23 cellular contexts compared by ENCODE assay signal in the genomic region with DNA sequence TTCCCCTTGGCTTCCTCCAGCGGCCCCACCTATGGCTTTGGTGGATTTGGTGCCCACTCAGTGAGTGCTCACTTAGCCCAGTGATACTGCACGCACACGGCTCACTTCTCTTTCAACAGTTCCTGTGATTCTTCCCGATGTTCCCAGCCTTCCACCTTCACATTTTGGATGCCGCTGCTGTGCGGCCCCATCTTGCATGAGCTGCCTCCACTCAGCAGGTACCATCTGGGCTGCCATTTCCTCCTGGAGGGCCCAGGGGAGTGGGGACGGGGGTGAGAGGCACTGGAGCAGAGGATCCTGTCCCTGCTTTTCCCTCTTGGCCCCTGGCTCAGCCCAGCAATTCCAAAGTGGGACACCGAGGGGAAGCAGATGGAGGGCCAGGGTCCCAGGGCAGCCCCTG.
DNase-seq lines count a peak whose midpoint lies in the region; ATAC-seq and TF ChIP-seq lines count a peak whose summit lies in the region.
"Had no signal": no experiment of that assay in that cellular context is flagged by ENCODE, and none has a peak within 500 bp of the region (broad histone marks: within the 10 kb centered on the region; RNA-seq: fewer than 3 reads in every experiment).

No MANE protein-coding gene starts in this region.

- H3K4me2 ChIP-seq in neuronal stem cell (ENCODE audit: insufficient read depth, low read length, poor library complexity, severe bottlenecking) = no peak overlapping the region
- H3K4me2 ChIP-seq: A549; BLaER1 treated with 17β-estradiol and CSF1 and Interleukin-3, amounts not matched to agents 10 nM and 100 nM had no signal

- H3K27me3 Mint-ChIP-seq in activated CD8-positive, alpha-beta memory T cell treated with anti-CD3 and anti-CD28 coated beads, Interleukin-2, amount 10 ng/mL, durations not matched to agents 7 days and 5 days = peaks cover 8% of the 10 kb centered on the region
- H3K27me3 Mint-ChIP-seq in chondrocyte (ENCODE audit: low read depth) = peaks cover 8% of the 10 kb centered on the region
- H3K27me3 Mint-ChIP-seq: CD4-positive, alpha-beta T cell had no signal

- H2AK5ac ChIP-seq in neuronal stem cell (ENCODE audit: low read depth, low read length) = no peak overlapping the region

- H3K9ac ChIP-seq in neuronal stem cell (ENCODE audit: low read depth, low read length, poor library complexity) = no peak overlapping the region
- H3K9ac ChIP-seq: BLaER1 treated with 17β-estradiol and CSF1 and Interleukin-3, amounts not matched to agents 10 nM and 100 nM had no signal

- H3K4me3 ChIP-seq in neuronal stem cell (ENCODE audit: low read length in 2 of 2) (no peak overlapping the region), spleen (no peak overlapping the region), lower lobe of right lung (no peak overlapping the region)
- H3K4me3 ChIP-seq: A549; BLaER1 treated with 17β-estradiol and CSF1 and Interleukin-3, amounts not matched to agents 10 nM and 100 nM had no signal

- no peaks in the 10 kb centered on the region for H3K79me1 ChIP-seq in neuronal stem cell (ENCODE audit: low read depth, low read length)

- H3K14ac ChIP-seq in neuronal stem cell (ENCODE audit: low read length) = no peak overlapping the region

- H3K23ac ChIP-seq in neuronal stem cell (ENCODE audit: low read depth, low read length, poor library complexity) = no peak overlapping the region

- H3K4me1 ChIP-seq in neuronal stem cell (ENCODE audit: control insufficient read depth in 2 of 2, insufficient read depth in 1 of 2, low read depth in 1 of 2, low read length in 2 of 2) (no peaks in the 10 kb centered on the region), spleen (peaks cover 0 to under 1% (median 0%) of the 10 kb centered on the region in 6 donors), lower lobe of right lung (no peaks in the 10 kb centered on the region)
- H3K4me1 ChIP-seq: A549, BE2C had no signal

- no peak overlapping the region for H2AFZ ChIP-seq in neuronal stem cell (ENCODE audit: low read length)

- no peaks in the 10 kb centered on the region for H3K4me1 Mint-ChIP-seq in activated CD8-positive, alpha-beta memory T cell treated with anti-CD3 and anti-CD28 coated beads, Interleukin-2, amount 10 ng/mL, durations not matched to agents 7 days and 5 days
- H3K4me1 Mint-ChIP-seq in chondrocyte (ENCODE audit: low read depth) = no peaks in the 10 kb centered on the region
- H3K4me1 Mint-ChIP-seq: CD8-positive, alpha-beta memory T cell had no signal

- H2BK12ac ChIP-seq in neuronal stem cell (ENCODE audit: low read length) = no peak overlapping the region

- no peak overlapping the region for H2BK120ac ChIP-seq in neuronal stem cell (ENCODE audit: low read depth, low read length)

- no peak overlapping the region for H2BK5ac ChIP-seq in neuronal stem cell (ENCODE audit: low read length)

- no CpG with 5 or more reads among the region's 8 CpGs for WGBS in neuronal stem cell (ENCODE audit: extremely low coverage in 2 of 2, insufficient read length in 2 of 2, insufficient replicate concordance in 1 of 2), 2 donors
- WGBS in spleen, 5 donors = 86 to 94% (median 90%) methylated on average over 8 of the region's 8 CpGs

- DNase-seq in activated CD8-positive, alpha-beta memory T cell treated with anti-CD3 and anti-CD28 coated beads for 24 hours = peak; percentile 28
- no peak for DNase-seq in activated CD8-positive, alpha-beta memory T cell treated with anti-CD3 and anti-CD28 coated beads, Interleukin-2, amount 10 ng/mL, durations not matched to agents 7 days and 5 days
- DNase-seq in islet precursor cell = peak; percentile 33
- no peak for DNase-seq in neuronal stem cell (ENCODE audit: low spot score)
- peak; percentile 63 for DNase-seq in spleen
- no peak for DNase-seq in chondrocyte (ENCODE audit: low spot score)
- no peak for DNase-seq in lower lobe of right lung
- DNase-seq: 8988T; ACHN; AML-193; BE2C; CD4-positive, alpha-beta T cell; CD8-positive, alpha-beta memory T cell; DMS 273 treated with DMSO at 0.1 percent for 48 hours; DMS79 treated with DMSO at 0.1 percent for 48 hours; GF-D8; GOT3; H7; HCEC 1CT had no signal

- H3K27ac ChIP-seq in neuronal stem cell (replicated peaks; ENCODE audit: low read length) (no peak overlapping the region), spleen (no peak overlapping the region), lower lobe of right lung (no peak overlapping the region)
- H3K27ac ChIP-seq: A549; BLaER1 treated with 17β-estradiol and CSF1 and Interleukin-3, amounts not matched to agents 10 nM and 100 nM had no signal

- no peak overlapping the region for H4K91ac ChIP-seq in neuronal stem cell (ENCODE audit: low read depth, low read length, poor library complexity)

- no peak overlapping the region for H2BK15ac ChIP-seq in neuronal stem cell (ENCODE audit: low read length)

- H3K36me3 Mint-ChIP-seq in activated CD8-positive, alpha-beta memory T cell treated with anti-CD3 and anti-CD28 coated beads, Interleukin-2, amount 10 ng/mL, durations not matched to agents 7 days and 5 days = no peaks in the 10 kb centered on the region
- no peaks in the 10 kb centered on the region for H3K36me3 Mint-ChIP-seq in chondrocyte (ENCODE audit: low read depth)
- H3K36me3 Mint-ChIP-seq: CD14-positive monocyte; CD8-positive, alpha-beta memory T cell had no signal

- H3K36me3 ChIP-seq in neuronal stem cell (replicated peaks in 1 of 2; ENCODE audit: control insufficient read depth in 2 of 2, insufficient read depth in 2 of 2, low read length in 2 of 2) (no peaks in the 10 kb centered on the region), spleen (no peaks in the 10 kb centered on the region), lower lobe of right lung (no peaks in the 10 kb centered on the region)
- H3K36me3 ChIP-seq: BE2C; BLaER1 treated with 17β-estradiol and CSF1 and Interleukin-3, amounts not matched to agents 10 nM and 100 nM had no signal

- no peak overlapping the region for H3K27ac Mint-ChIP-seq in activated CD8-positive, alpha-beta memory T cell treated with anti-CD3 and anti-CD28 coated beads, Interleukin-2, amount 10 ng/mL, durations not matched to agents 7 days and 5 days
- H3K27ac Mint-ChIP-seq in chondrocyte (ENCODE audit: unreplicated experiment) = no peak overlapping the region
- H3K27ac Mint-ChIP-seq: CD14-positive monocyte; CD4-positive, alpha-beta T cell; CD8-positive, alpha-beta memory T cell had no signal

- CTCF ChIA-PET in activated CD8-positive, alpha-beta memory T cell treated with anti-CD3 and anti-CD28 coated beads, Interleukin-2, amount 10 ng/mL, durations not matched to agents 7 days and 5 days (lab: Charles Lee) = no interaction called here

- ATAC-seq in activated CD8-positive, alpha-beta memory T cell treated with anti-CD3 and anti-CD28 coated beads, Interleukin-2, amount 10 ng/mL, durations not matched to agents 7 days and 5 days = no peak
- ATAC-seq in HG02870 (IDR thresholded peaks at IDR 0.05; ENCODE audit: unreplicated experiment) (no peak), lower lobe of right lung (no peak)
- ATAC-seq: A549 had no signal

- TF ChIP-seq POLR2A in spleen (IDR thresholded peaks at IDR 0.05) = no peak

- H3K9me3 ChIP-seq in neuronal stem cell (replicated peaks in 1 of 2; ENCODE audit: control insufficient read depth in 2 of 2, insufficient read depth in 1 of 2, low read depth in 1 of 2, low read length in 2 of 2) (no peaks in the 10 kb centered on the region), spleen (no peaks in the 10 kb centered on the region), lower lobe of right lung (no peaks in the 10 kb centered on the region)
- H3K9me3 ChIP-seq: A549, BE2C had no signal

- no peaks in the 10 kb centered on the region for H3K9me3 Mint-ChIP-seq in activated CD8-positive, alpha-beta memory T cell treated with anti-CD3 and anti-CD28 coated beads, Interleukin-2, amount 10 ng/mL, durations not matched to agents 7 days and 5 days (ENCODE audit: low read depth)
- H3K9me3 Mint-ChIP-seq in chondrocyte (ENCODE audit: low read depth) = peaks cover 3% of the 10 kb centered on the region
- H3K9me3 Mint-ChIP-seq: CD4-positive, alpha-beta T cell; CD8-positive, alpha-beta memory T cell had no signal

- no peak overlapping the region for H4K8ac ChIP-seq in neuronal stem cell (ENCODE audit: low read depth, low read length)

- TF ChIP-seq CTCF in spleen (IDR thresholded peaks at IDR 0.05 in 8 of 11, conservative IDR thresholded peaks at IDR 0.05 in 3 of 11) = no peak
- TF ChIP-seq CTCF in chondrocyte (IDR thresholded peaks at IDR 0.05) = no peak
- no peak for TF ChIP-seq CTCF in lower lobe of right lung (IDR thresholded peaks at IDR 0.05)

- H3K4ac ChIP-seq in neuronal stem cell (ENCODE audit: low read length) = no peak overlapping the region

- no peak overlapping the region for H3K4me3 Mint-ChIP-seq in activated CD8-positive, alpha-beta memory T cell treated with anti-CD3 and anti-CD28 coated beads, Interleukin-2, amount 10 ng/mL, durations not matched to agents 7 days and 5 days
- no peak overlapping the region for H3K4me3 Mint-ChIP-seq in chondrocyte (ENCODE audit: unreplicated experiment)
- H3K4me3 Mint-ChIP-seq: CD14-positive monocyte; CD4-positive, alpha-beta T cell; CD8-positive, alpha-beta memory T cell had no signal

- H3K27me3 ChIP-seq in neuronal stem cell (ENCODE audit: control insufficient read depth in 3 of 3, insufficient read depth in 3 of 3, low read depth in 1 of 3, low read length in 3 of 3) (no peaks in the 10 kb centered on the region), spleen (replicated peaks in 1 of 7) (peaks cover 0 to 11% (median 0%) of the 10 kb centered on the region in 7 donors), lower lobe of right lung (ENCODE audit: low read depth) (peaks cover 3% of the 10 kb centered on the region)
- H3K27me3 ChIP-seq: BE2C had no signal

- peak overlapping the region; percentile 36 for H3K18ac ChIP-seq in neuronal stem cell (ENCODE audit: low read length)

- intact Hi-C loops in spleen (cut with DNase I; ENCODE audit: low total_unique reads) (no loop called here), lower lobe of right lung (cut with DNase I) (no loop called here)

Comparison
In these comparisons a context has a peak if more than half of its experiments do, and no peak if none do; other contexts are left out.
1. DNase-seq: peak in activated CD8-positive, alpha-beta memory T cell treated with anti-CD3 and anti-CD28 coated beads for 24 hours (single experiment), islet precursor cell (single experiment) and spleen (single experiment); none in activated CD8-positive, alpha-beta memory T cell treated with anti-CD3 and anti-CD28 coated beads, Interleukin-2, amount 10 ng/mL, durations not matched to agents 7 days and 5 days (single experiment), neuronal stem cell (single experiment), chondrocyte (single experiment) and lower lobe of right lung (single experiment).